In genomic region chr4:159307929-159308328, GRCh38 we compare ENCODE assay signal across 29 cellular contexts.
"Had no signal": no experiment of that assay in that cellular context is flagged by ENCODE, and none has a peak within 500 bp of the region (broad histone marks: within the 10 kb centered on the region; RNA-seq: fewer than 3 reads in every experiment).

No MANE protein-coding gene starts in this region.

- H3K4me3 ChIP-seq: heart right ventricle, lower lobe of right lung, skin epidermis, stomach, suprapubic skin, tibial nerve had no signal

- H3K27ac ChIP-seq: lower lobe of right lung, neutrophil, parathyroid adenoma, stomach, suprapubic skin, tibial nerve had no signal

- H3K36me3 Mint-ChIP-seq: natural killer cell had no signal

- H3K9ac ChIP-seq: parathyroid adenoma had no signal

- H3K4me3 Mint-ChIP-seq: activated naive CD4-positive, alpha-beta T cell treated with anti-CD3 and anti-CD28 coated beads for 36 hours; activated naive CD8-positive, alpha-beta T cell treated with anti-CD3 and anti-CD28 coated beads, Interleukin-2, amount 10 ng/mL, durations not matched to agents 7 days and 5 days; activated T-cell treated with anti-CD3 and anti-CD28 coated beads, Interleukin-2, amount 50 U/mL, for 4 hours; dendritic cell treated with granulocyte-macrophage colony-stimulating factor and Interleukin-4, amounts not matched to agents 40 ng/mL and 50 ng/mL, for 4 days; natural killer cell; stimulated activated effector memory CD8-positive, alpha-beta T cell treated with anti-CD3 and anti-CD28 coated beads, Interleukin-12 subunit alpha, Interleukin-12 subunit beta, amount 100 ng/mL, for 72 hours; T-helper 17 cell had no signal

- ATAC-seq: activated T-cell treated with anti-CD3 and anti-CD28 coated beads, Interleukin-2, amount 50 U/mL, for 4 hours; left colon; lower lobe of right lung; natural killer cell; stimulated activated effector memory CD8-positive, alpha-beta T cell treated with anti-CD3 and anti-CD28 coated beads, Interleukin-12 subunit alpha, Interleukin-12 subunit beta, amount 100 ng/mL, for 72 hours; T-helper 17 cell had no signal

- H3K4me1 Mint-ChIP-seq: activated naive CD8-positive, alpha-beta T cell treated with anti-CD3 and anti-CD28 coated beads, Interleukin-2, amount 10 ng/mL, durations not matched to agents 7 days and 5 days had no signal

- H3K27ac Mint-ChIP-seq: activated naive CD4-positive, alpha-beta T cell treated with anti-CD3 and anti-CD28 coated beads for 36 hours; activated naive CD8-positive, alpha-beta T cell treated with anti-CD3 and anti-CD28 coated beads, Interleukin-2, amount 10 ng/mL, durations not matched to agents 7 days and 5 days; activated T-helper 2 cell treated with anti-CD3 and anti-CD28 coated beads, Interferon-gamma antibody, Interleukin-2, Interleukin-4, amounts not matched to agents 10 μg/mL and 5 μg/mL and 100 μg/mL, durations not matched to agents 14 hours and 24 hours and 36 hours; dendritic cell treated with granulocyte-macrophage colony-stimulating factor and Interleukin-4, amounts not matched to agents 40 ng/mL and 50 ng/mL, for 4 days; natural killer cell; stimulated activated effector memory CD8-positive, alpha-beta T cell treated with anti-CD3 and anti-CD28 coated beads, Interleukin-12 subunit alpha, Interleukin-12 subunit beta, amount 100 ng/mL, for 72 hours; T-helper 17 cell had no signal

- H3K36me3 ChIP-seq: neutrophil, suprapubic skin had no signal

- H3K9me3 Mint-ChIP-seq: activated naive CD8-positive, alpha-beta T cell treated with anti-CD3 and anti-CD28 coated beads, Interleukin-2, amount 10 ng/mL, durations not matched to agents 7 days and 5 days; activated T-helper 2 cell treated with anti-CD3 and anti-CD28 coated beads, Interferon-gamma antibody, Interleukin-2, Interleukin-4, amounts not matched to agents 10 μg/mL and 5 μg/mL and 100 μg/mL, durations not matched to agents 14 hours and 24 hours and 36 hours; natural killer cell; stimulated activated effector memory CD8-positive, alpha-beta T cell treated with anti-CD3 and anti-CD28 coated beads, Interleukin-12 subunit alpha, Interleukin-12 subunit beta, amount 100 ng/mL, for 72 hours had no signal

- H3K27me3 ChIP-seq: heart right ventricle, neutrophil, stomach, suprapubic skin, tibial nerve had no signal

- H3K9me3 ChIP-seq: lower lobe of right lung, neutrophil, stomach, suprapubic skin had no signal

- H3K4me1 ChIP-seq: parathyroid adenoma, suprapubic skin had no signal

- H3K79me2 ChIP-seq: parathyroid adenoma had no signal

- H2AFZ ChIP-seq: parathyroid adenoma had no signal

- DNase-seq: activated CD4-positive, alpha-beta T cell treated with anti-CD3 and anti-CD28 coated beads for 4 hours; activated CD4-positive, alpha-beta T cell treated with anti-CD3 and anti-CD28 coated beads, Interleukin-2, amount 50 U/mL, for 48 hours; activated CD4-positive, CD25-positive, alpha-beta regulatory T cell; activated CD8-positive, alpha-beta memory T cell treated with anti-CD3 and anti-CD28 coated beads, Interleukin-2, amount 50 U/mL, for 48 hours; activated naive CD4-positive, alpha-beta T cell treated with anti-CD3 and anti-CD28 coated beads for 36 hours; activated naive CD8-positive, alpha-beta T cell treated with anti-CD3 and anti-CD28 coated beads, Interleukin-2, amount 10 ng/mL, durations not matched to agents 7 days and 5 days; activated T-cell treated with anti-CD3 and anti-CD28 coated beads, Interleukin-2, amount 50 U/mL, for 4 hours; amniotic stem cell; effector CD4-positive, alpha-beta T cell; erythroblast; heart right ventricle; left colon; lower lobe of right lung; midbrain; natural killer cell; right cardiac atrium; stimulated activated CD4-positive, alpha-beta T cell treated with anti-CD3 and anti-CD28 coated beads, Interleukin-2, amount 100 ng/mL, for 24 hours; stomach; T-helper 17 cell had no signal

- H3K27me3 Mint-ChIP-seq: activated naive CD8-positive, alpha-beta T cell treated with anti-CD3 and anti-CD28 coated beads, Interleukin-2, amount 10 ng/mL, durations not matched to agents 7 days and 5 days; dendritic cell treated with granulocyte-macrophage colony-stimulating factor and Interleukin-4, amounts not matched to agents 40 ng/mL and 50 ng/mL, for 4 days; T-helper 17 cell had no signal

- FAIRE-seq: endometrium, urothelium cell line had no signal
